In genomic region chr6:27505209-27506027, GRCh38 we compare ENCODE assay signal across 8 cellular contexts. TPM values are rescaled to one million over a fixed set of nuclear protein-coding genes. Genes with fewer than 3 reads are reported as not detected.
A peak's percentile ranks its signal among the peaks of the same experiment; 100 is the strongest.
DNase-seq lines count a peak whose midpoint lies in the region; ATAC-seq and TF ChIP-seq lines count a peak whose summit lies in the region.

No MANE protein-coding gene starts in this region.

- intact Hi-C loops in left cardiac atrium (cut with DNase I) (no loop called here), left ventricle myocardium inferior (cut with micrococcal nuclease) (no loop called here), Panc1 (cut with micrococcal nuclease; ENCODE audit: unreplicated experiment) (loop anchor here (10.0 kb wide), 1 partner anchor 179 kb away; no protein-coding TSS in a partner anchor), testis (cut with DNase I; ENCODE audit: low total_unique reads) (no loop called here)
- intact Hi-C loops in activated naive CD4-positive, alpha-beta T cell treated with anti-CD3 and anti-CD28 coated beads for 36 hours (cut with micrococcal nuclease): loop anchor here (10.0 kb wide), 1 partner anchor 1439 kb away; no protein-coding TSS in a partner anchor

- in situ Hi-C loops in Panc1 (cut with HindIII; ENCODE audit: low pct_unique_long_range_greater_than_20kb, low sequenced_read_pairs): no loop called here

- H3K27me3 Mint-ChIP-seq in activated naive CD4-positive, alpha-beta T cell treated with anti-CD3 and anti-CD28 coated beads for 36 hours (ENCODE audit: low read depth): peaks cover 9% of the 10 kb centered on the region
- peaks cover 11% of the 10 kb centered on the region for H3K27me3 Mint-ChIP-seq in mesothelial cell of epicardium (ENCODE audit: low read depth)

- peaks cover 18% of the 10 kb centered on the region for H3K4me1 ChIP-seq in left ventricle myocardium inferior
- H3K4me1 ChIP-seq in Panc1 (ENCODE audit: control insufficient read depth, insufficient read depth, low read length): peaks cover 32% of the 10 kb centered on the region
- no peaks in the 10 kb centered on the region for H3K4me1 ChIP-seq in testis

- H3K27me3 ChIP-seq in left ventricle myocardium inferior (ENCODE audit: low read depth) (peaks cover 20% of the 10 kb centered on the region), Panc1 (ENCODE audit: control insufficient read depth, insufficient read depth, low read length) (no peaks in the 10 kb centered on the region; the same call in 1 of the 2 replicates), testis (peaks cover 3% of the 10 kb centered on the region)

- no peaks in the 10 kb centered on the region for H3K9me3 Mint-ChIP-seq in activated naive CD4-positive, alpha-beta T cell treated with anti-CD3 and anti-CD28 coated beads for 36 hours
- no peaks in the 10 kb centered on the region for H3K9me3 Mint-ChIP-seq in mesothelial cell of epicardium

- TF ChIP-seq CTCF in left ventricle myocardium inferior (IDR thresholded peaks at IDR 0.05; ENCODE audit: borderline replicate concordance) (no peak), Panc1 (IDR thresholded peaks at IDR 0.05) (no peak), testis (IDR thresholded peaks at IDR 0.05) (no peak), mesothelial cell of epicardium (IDR thresholded peaks at IDR 0.05; ENCODE audit: unreplicated experiment) (no peak)

- BruUV-seq in Panc1 (replicated peaks; lab: Mats Ljungman, UMichigan): no TSS peak

- no peak overlapping the region for H3K4me3 ChIP-seq in left ventricle myocardium inferior
- peak overlapping the region in 1 of 2 experiments; percentile 7; a peak in 1 of 4 replicates for H3K4me3 ChIP-seq in Panc1 (ENCODE audit: low read depth in 2 of 2, low read length in 2 of 2)
- H3K4me3 ChIP-seq in testis: no peak overlapping the region

- H3K27ac ChIP-seq in left ventricle myocardium inferior (replicated peaks) (no peak overlapping the region), Panc1 (ENCODE audit: low read length) (no peak overlapping the region), testis (no peak overlapping the region)

- H3K9me3 ChIP-seq in left ventricle myocardium inferior (replicated peaks) (no peaks in the 10 kb centered on the region), Panc1 (ENCODE audit: control insufficient read depth, insufficient read depth, low read depth, low read length) (no peaks in the 10 kb centered on the region), testis (no peaks in the 10 kb centered on the region)

- H3K27ac Mint-ChIP-seq in activated naive CD4-positive, alpha-beta T cell treated with anti-CD3 and anti-CD28 coated beads for 36 hours: no peak overlapping the region
- H3K27ac Mint-ChIP-seq in mesothelial cell of epicardium: no peak overlapping the region

- DNase-seq in left cardiac atrium: no peak
- DNase-seq in left ventricle myocardium inferior: no peak
- DNase-seq in Panc1 (ENCODE audit: low read depth, low spot score): peak; percentile 98
- peak; percentile 77 for DNase-seq in activated naive CD4-positive, alpha-beta T cell treated with anti-CD3 and anti-CD28 coated beads for 36 hours
- peak; percentile 38 for DNase-seq in inferior parietal cortex (ENCODE audit: extremely low spot score)
- DNase-seq in testis: peak; percentile 80
- DNase-seq in NOMO-1 (lab: John Stamatoyannopoulos, UW; ENCODE audit: unreplicated experiment in 2 of 2): no peak
- no peak for DNase-seq in mesothelial cell of epicardium (ENCODE audit: low spot score in 2 of 2, unreplicated experiment in 2 of 2)

- peak; percentile 31 to 72 for ATAC-seq in left cardiac atrium
- ATAC-seq in Panc1: peak; percentile 92

- 20 to 23% methylated on average over 19 to 20 of the region's 20 CpGs for WGBS in testis, 2 donors

- no peaks in the 10 kb centered on the region for H3K36me3 ChIP-seq in left ventricle myocardium inferior
- no peaks in the 10 kb centered on the region for H3K36me3 ChIP-seq in Panc1 (ENCODE audit: control insufficient read depth, insufficient read depth, low read length)
- no peaks in the 10 kb centered on the region for H3K36me3 ChIP-seq in testis (ENCODE audit: low read depth, missing control alignments)

- TF ChIP-seq POLR2A in testis (IDR thresholded peaks at IDR 0.05): no peak

- CTCF ChIA-PET in Panc1 (lab: Charles Lee): interaction anchor here (0.5 to 1.1 kb wide), 4 partner anchors 14 to 188 kb away, joined by 3 to 5 read pairs (median 3); no protein-coding TSS in a partner anchor
- CTCF ChIA-PET in activated naive CD4-positive, alpha-beta T cell treated with anti-CD3 and anti-CD28 coated beads for 36 hours (lab: Charles Lee): interaction anchor here (0.6 to 2.9 kb wide), 3 partner anchors 9 to 928 kb away, joined by 3 to 11 read pairs (median 3); no protein-coding TSS in a partner anchor

- no peak overlapping the region for H3K4me3 Mint-ChIP-seq in activated naive CD4-positive, alpha-beta T cell treated with anti-CD3 and anti-CD28 coated beads for 36 hours
- no peak overlapping the region for H3K4me3 Mint-ChIP-seq in mesothelial cell of epicardium

- H3K4me1 Mint-ChIP-seq in activated naive CD4-positive, alpha-beta T cell treated with anti-CD3 and anti-CD28 coated beads for 36 hours (ENCODE audit: low read depth): peaks cover 22% of the 10 kb centered on the region
- H3K4me1 Mint-ChIP-seq in mesothelial cell of epicardium: peaks cover 8% of the 10 kb centered on the region

- POLR2A ChIA-PET in Panc1 (lab: Charles Lee): no interaction called here

- H3K36me3 Mint-ChIP-seq in activated naive CD4-positive, alpha-beta T cell treated with anti-CD3 and anti-CD28 coated beads for 36 hours (ENCODE audit: low read depth): peaks cover 4% of the 10 kb centered on the region
- H3K36me3 Mint-ChIP-seq in mesothelial cell of epicardium: no peaks in the 10 kb centered on the region

RNA-seq across cellular contexts. Expression of gene ZNF184, which starts 32.5 kb away (rescaled TPM):
- total RNA-seq in left cardiac atrium (1 to 10 TPM; 3.5 to 4.3 TPM), left ventricle myocardium inferior (3.2 TPM), Panc1 (2021; ENCODE audit: unreplicated experiment) (7.8 TPM), testis (10 to 100 TPM; 11.9 to 17.5 TPM), mesothelial cell of epicardium (14.3 to 15.9 TPM (median 15.1 TPM) in 3 replicates)
- 3.0 TPM for polyA plus RNA-seq in Panc1 (2012; ENCODE audit: insufficient read length)
- total RNA-seq in activated naive CD4-positive, alpha-beta T cell treated with anti-CD3 and anti-CD28 coated beads for 36 hours: 10 to 100 TPM; 13.0 to 14.3 TPM
- 11.4 TPM for polyA plus RNA-seq in testis (ENCODE audit: insufficient read depth, low read depth, low replicate concordance)

Comparison
In these comparisons a context has a peak if more than half of its experiments do, and no peak if none do; other contexts are left out.
1. DNase-seq: peak in Panc1 (single experiment), activated naive CD4-positive, alpha-beta T cell treated with anti-CD3 and anti-CD28 coated beads for 36 hours (single experiment), inferior parietal cortex (single experiment) and testis (single experiment); none in left cardiac atrium (single experiment), left ventricle myocardium inferior (single experiment), NOMO-1 (0 of 2) and mesothelial cell of epicardium (0 of 2).
2. intact Hi-C loops: an anchor here in Panc1 (10.0 kb wide) and activated naive CD4-positive, alpha-beta T cell treated with anti-CD3 and anti-CD28 coated beads for 36 hours (10.0 kb wide); none called in left cardiac atrium, left ventricle myocardium inferior and testis.